In genomic region chr12:130873825-130874224, GRCh38 we compare ENCODE assay signal across 9 cellular contexts. TPM values are rescaled to one million over a fixed set of nuclear protein-coding genes. Genes with fewer than 3 reads are reported as not detected.
DNase-seq lines count a peak whose midpoint lies in the region; ATAC-seq and TF ChIP-seq lines count a peak whose summit lies in the region.
"Had no signal": no experiment of that assay in that cellular context is flagged by ENCODE, and none has a peak within 500 bp of the region (broad histone marks: within the 10 kb centered on the region; RNA-seq: fewer than 3 reads in every experiment).

No MANE protein-coding gene starts in this region.

- H3K36me3 ChIP-seq in GM06990 (ENCODE audit: control insufficient read depth, insufficient read depth, low read length) (peaks cover 9% of the 10 kb centered on the region), KOPT-K1 (ENCODE audit: insufficient read depth, low read length) (peaks cover 63% of the 10 kb centered on the region)

- no peaks in the 10 kb centered on the region for H3K9me3 Mint-ChIP-seq in activated naive CD8-positive, alpha-beta T cell treated with anti-CD3 and anti-CD28 coated beads, Interleukin-2, amount 50 U/mL, for 24 hours
- H3K9me3 Mint-ChIP-seq in naive thymus-derived CD8-positive, alpha-beta T cell = no peaks in the 10 kb centered on the region

- no peak for ATAC-seq in activated naive CD8-positive, alpha-beta T cell treated with anti-CD3 and anti-CD28 coated beads, Interleukin-2, amount 50 U/mL, for 24 hours
- no peak for ATAC-seq in naive thymus-derived CD8-positive, alpha-beta T cell
- no peak for ATAC-seq in GM21515 (IDR thresholded peaks at IDR 0.05; ENCODE audit: unreplicated experiment)

- no peak for TF ChIP-seq CTCF in GM06990 (IDR thresholded peaks at IDR 0.05; ENCODE audit: insufficient read depth, low read length, poor library complexity, severe bottlenecking)

- DNase-seq in GM06990 (ENCODE audit: extremely low read depth, insufficient read length) = no peak
- DNase-seq in activated naive CD8-positive, alpha-beta T cell treated with anti-CD3 and anti-CD28 coated beads, Interleukin-2, amount 50 U/mL, for 24 hours = no peak
- no peak for DNase-seq in naive thymus-derived CD8-positive, alpha-beta T cell
- no peak for DNase-seq in NCI-H446 treated with DMSO at 0.1 percent for 48 hours (lab: John Stamatoyannopoulos, UW)
- no peak for DNase-seq in NOMO-1 (lab: John Stamatoyannopoulos, UW; ENCODE audit: unreplicated experiment in 2 of 2)
- no peak for DNase-seq in stimulated activated CD4-positive, alpha-beta T cell treated with anti-CD3 and anti-CD28 coated beads, Interleukin-12 subunit alpha, Interleukin-12 subunit beta, amount 100 ng/mL, for 4 hours
- DNase-seq: NK-92 treated with Interleukin-12 subunit alpha and Interleukin-12 subunit beta, amount 100 ng/mL, for 24 hours had no signal

- H3K4me3 Mint-ChIP-seq in activated naive CD8-positive, alpha-beta T cell treated with anti-CD3 and anti-CD28 coated beads, Interleukin-2, amount 50 U/mL, for 24 hours = peak overlapping the region; percentile 100
- peak overlapping the region; percentile 38 to 94 (median 93) for H3K4me3 Mint-ChIP-seq in naive thymus-derived CD8-positive, alpha-beta T cell

- H3K27ac Mint-ChIP-seq in activated naive CD8-positive, alpha-beta T cell treated with anti-CD3 and anti-CD28 coated beads, Interleukin-2, amount 50 U/mL, for 24 hours = peak overlapping the region; percentile 100
- peak overlapping the region in 7 of 10 donors; percentile 9 to 95 (median 71) for H3K27ac Mint-ChIP-seq in naive thymus-derived CD8-positive, alpha-beta T cell

- POLR2A ChIA-PET in naive thymus-derived CD8-positive, alpha-beta T cell (lab: Charles Lee) = interaction anchor here (1.2 kb wide), 1 partner anchor 36 kb away, joined by 3 read pairs; no protein-coding TSS in a partner anchor

- peak overlapping the region; percentile 93 for H3K4me3 ChIP-seq in GM06990 (replicated peaks; ENCODE audit: low read depth, low read length)

- H3K27me3 ChIP-seq in GM06990 (replicated peaks; ENCODE audit: control insufficient read depth, insufficient read depth, low read length) = no peaks in the 10 kb centered on the region

- peaks cover 79% of the 10 kb centered on the region for H3K4me1 Mint-ChIP-seq in activated naive CD8-positive, alpha-beta T cell treated with anti-CD3 and anti-CD28 coated beads, Interleukin-2, amount 50 U/mL, for 24 hours
- peaks cover 25 to 64% (median 58%) of the 10 kb centered on the region in 4 donors for H3K4me1 Mint-ChIP-seq in naive thymus-derived CD8-positive, alpha-beta T cell

- peaks cover 55% of the 10 kb centered on the region for H3K36me3 Mint-ChIP-seq in activated naive CD8-positive, alpha-beta T cell treated with anti-CD3 and anti-CD28 coated beads, Interleukin-2, amount 50 U/mL, for 24 hours (ENCODE audit: low read depth)
- H3K36me3 Mint-ChIP-seq in naive thymus-derived CD8-positive, alpha-beta T cell = peaks cover 9 to 56% (median 21%) of the 10 kb centered on the region in 3 donors

- H3K27me3 Mint-ChIP-seq in activated naive CD8-positive, alpha-beta T cell treated with anti-CD3 and anti-CD28 coated beads, Interleukin-2, amount 50 U/mL, for 24 hours = no peaks in the 10 kb centered on the region
- no peaks in the 10 kb centered on the region for H3K27me3 Mint-ChIP-seq in naive thymus-derived CD8-positive, alpha-beta T cell

- no peaks in the 10 kb centered on the region for H3K9me3 ChIP-seq in KOPT-K1 (ENCODE audit: insufficient read depth, low read length, poor library complexity, severe bottlenecking)

- peak overlapping the region; percentile 2 for H3K27ac ChIP-seq in KOPT-K1 (ENCODE audit: low read depth, low read length, poor library complexity, severe bottlenecking)

RNA-seq across cellular contexts. Expression of gene RAN, which starts 2.0 kb away (rescaled TPM):
- total RNA-seq in naive thymus-derived CD8-positive, alpha-beta T cell = 100 to 1,000 TPM; 325 to 331 TPM
- 100 to 1,000 TPM; 522 to 578 (median 572) TPM for polyA plus RNA-seq in naive thymus-derived CD8-positive, alpha-beta T cell

RNA-seq across cellular contexts. Expression of gene STX2, which starts 34.8 kb away (rescaled TPM):
- total RNA-seq in naive thymus-derived CD8-positive, alpha-beta T cell = 10 to 100 TPM; 29.4 to 29.9 TPM
- 1 to 10 TPM; 6.7 to 9.3 (median 9.2) TPM for polyA plus RNA-seq in naive thymus-derived CD8-positive, alpha-beta T cell
